Comparison of ENCODE assay signal across 11 cellular contexts in genomic region chr3:155676252-155676981, GRCh38.
DNase-seq lines count a peak whose midpoint lies in the region; ATAC-seq and TF ChIP-seq lines count a peak whose summit lies in the region.
"Had no signal": no experiment of that assay in that cellular context is flagged by ENCODE, and none has a peak within 500 bp of the region (broad histone marks: within the 10 kb centered on the region; RNA-seq: fewer than 3 reads in every experiment).

No MANE protein-coding gene starts in this region.

- H3K36me3 Mint-ChIP-seq in WTC11 = no peaks in the 10 kb centered on the region
- H3K36me3 Mint-ChIP-seq: activated naive CD4-positive, alpha-beta T cell treated with anti-CD3 and anti-CD28 coated beads, Interleukin-2, amount 50 U/mL, for 24 hours had no signal

- POLR2A ChIA-PET in WTC11 (lab: Charles Lee) = no interaction called here

- H3K4me3 Mint-ChIP-seq in WTC11 = no peak overlapping the region
- H3K4me3 Mint-ChIP-seq: activated naive CD4-positive, alpha-beta T cell treated with anti-CD3 and anti-CD28 coated beads, Interleukin-2, amount 50 U/mL, for 24 hours had no signal

- H3K27ac ChIP-seq in GM23248 (peak overlapping the region; percentile 3; the same call in 1 of the 2 replicates), right atrium auricular region (peak overlapping the region in 1 of 2 donors; percentile 36), sigmoid colon (no peak overlapping the region), spleen (no peak overlapping the region)

- CTCF ChIA-PET in WTC11 (lab: Charles Lee) = no interaction called here

- intact Hi-C loops in sigmoid colon (cut with DNase I) (no loop called here), spleen (cut with DNase I; ENCODE audit: low total_unique reads) (no loop called here)

- in situ Hi-C loops in GM23248 (cut with MboI) (no loop called here), KBM-7 (cut with MboI; ENCODE audit: low pct_unique_long_range_greater_than_20kb, low sequenced_read_pairs) (loop anchor here (25.0 kb wide), 1 partner anchor 289 kb away; no protein-coding TSS in a partner anchor)

- H3K4me1 Mint-ChIP-seq in WTC11 = peaks cover 12% of the 10 kb centered on the region
- H3K4me1 Mint-ChIP-seq: activated naive CD4-positive, alpha-beta T cell treated with anti-CD3 and anti-CD28 coated beads, Interleukin-2, amount 50 U/mL, for 24 hours had no signal

- ATAC-seq in WTC11 (peak; percentile 53), GM18870 (IDR thresholded peaks at IDR 0.05; ENCODE audit: unreplicated experiment) (no peak), GM21447 (IDR thresholded peaks at IDR 0.05; ENCODE audit: unreplicated experiment) (no peak)

- no peaks in the 10 kb centered on the region for H3K79me2 ChIP-seq in GM23248 (ENCODE audit: insufficient read depth)

- peak overlapping the region; percentile 66 for H3K4me3 ChIP-seq in GM23248
- H3K4me3 ChIP-seq in right atrium auricular region = peak overlapping the region; percentile 29 to 37
- H3K4me3 ChIP-seq in sigmoid colon = peak overlapping the region in 3 of 4 donors; percentile 18 to 27 (median 25)
- H3K4me3 ChIP-seq in spleen = no peak overlapping the region

- H3K27ac Mint-ChIP-seq in WTC11 = no peak overlapping the region
- H3K27ac Mint-ChIP-seq: activated naive CD4-positive, alpha-beta T cell treated with anti-CD3 and anti-CD28 coated beads, Interleukin-2, amount 50 U/mL, for 24 hours had no signal

- H3K9me2 ChIP-seq in GM23248 (ENCODE audit: insufficient read depth) = no peaks in the 10 kb centered on the region

- no peaks in the 10 kb centered on the region for H3F3A ChIP-seq in GM23248 (ENCODE audit: insufficient read depth)

- H3K4me1 ChIP-seq in GM23248 (ENCODE audit: insufficient read depth) = peaks cover 12% of the 10 kb centered on the region
- H3K4me1 ChIP-seq in right atrium auricular region = no peaks in the 10 kb centered on the region
- peaks cover 0 to 6% (median 0%) of the 10 kb centered on the region in 4 donors for H3K4me1 ChIP-seq in sigmoid colon
- H3K4me1 ChIP-seq in spleen = no peaks in the 10 kb centered on the region

- H3K4me2 ChIP-seq in GM23248 (ENCODE audit: unreplicated experiment) = peak overlapping the region; percentile 87

- H3K9ac ChIP-seq in GM23248 = peak overlapping the region; percentile 37

- H3K27me3 ChIP-seq in GM23248 (replicated peaks; ENCODE audit: insufficient read depth) (no peaks in the 10 kb centered on the region), right atrium auricular region (no peaks in the 10 kb centered on the region), sigmoid colon (no peaks in the 10 kb centered on the region), spleen (replicated peaks in 1 of 7) (no peaks in the 10 kb centered on the region)

- TF ChIP-seq EP300 in sigmoid colon (IDR thresholded peaks at IDR 0.05) = no peak

- WGBS in GM23248 (ENCODE audit: low coverage in 1 of 2, low lambda C conversion rate in 2 of 2, missing lambda C conversion rate in 2 of 2), 2 experiments = 5 to 9% methylated on average over 14 of the region's 14 CpGs
- WGBS in sigmoid colon, 2 donors = 59 to 75% methylated on average over 14 of the region's 14 CpGs
- 63 to 82% (median 74%) methylated on average over 14 of the region's 14 CpGs for WGBS in spleen, 5 donors

- peaks cover 14% of the 10 kb centered on the region for H3K27me3 Mint-ChIP-seq in WTC11 (ENCODE audit: low read depth)

- DNase-seq in GM23248 (peak; percentile 89), WTC11 (ENCODE audit: low spot score) (peak; percentile 16), right atrium auricular region (ENCODE audit: low spot score) (peak; percentile 59), sigmoid colon (no peak), spleen (no peak), KBM-7 (no peak)
- DNase-seq: midbrain, RPMI8226 had no signal

- TF ChIP-seq POLR2A in sigmoid colon (IDR thresholded peaks at IDR 0.05) (no peak), spleen (IDR thresholded peaks at IDR 0.05) (no peak)

- H3K36me3 ChIP-seq in GM23248 (ENCODE audit: low read depth) (no peaks in the 10 kb centered on the region), right atrium auricular region (no peaks in the 10 kb centered on the region), sigmoid colon (no peaks in the 10 kb centered on the region), spleen (no peaks in the 10 kb centered on the region)

- no peak for TF ChIP-seq CTCF in WTC11 (IDR thresholded peaks at IDR 0.05)
- no peak for TF ChIP-seq CTCF in right atrium auricular region (IDR thresholded peaks at IDR 0.05)
- TF ChIP-seq CTCF in sigmoid colon (IDR thresholded peaks at IDR 0.05) = no peak
- no peak for TF ChIP-seq CTCF in spleen (IDR thresholded peaks at IDR 0.05 in 8 of 11, conservative IDR thresholded peaks at IDR 0.05 in 3 of 11)

- H3K9me3 ChIP-seq in GM23248 (ENCODE audit: low read depth) = no peaks in the 10 kb centered on the region
- H3K9me3 ChIP-seq in right atrium auricular region = no peaks in the 10 kb centered on the region
- no peaks in the 10 kb centered on the region for H3K9me3 ChIP-seq in sigmoid colon
- H3K9me3 ChIP-seq in spleen = no peaks in the 10 kb centered on the region

- H2AFZ ChIP-seq in GM23248 = peak overlapping the region; percentile 69

- no peaks in the 10 kb centered on the region for H3K9me3 Mint-ChIP-seq in WTC11
- H3K9me3 Mint-ChIP-seq: activated naive CD4-positive, alpha-beta T cell treated with anti-CD3 and anti-CD28 coated beads, Interleukin-2, amount 50 U/mL, for 24 hours had no signal

- no peaks in the 10 kb centered on the region for H4K20me1 ChIP-seq in GM23248 (ENCODE audit: insufficient read depth)

TF ChIP-seq in WTC11, 78 proteins besides CTCF, POLR2A, EP300 and RAD21:
- TF ChIP-seq ZNF423 (CRISPR knock-in tag; IDR thresholded peaks at IDR 0.05) (no peak), ZNF512 (CRISPR knock-in tag; IDR thresholded peaks at IDR 0.05; ENCODE audit: borderline replicate concordance) (no peak), NFYB (CRISPR knock-in tag; conservative IDR thresholded peaks at IDR 0.05; ENCODE audit: low read depth) (no peak), NFATC4 (CRISPR knock-in tag; IDR thresholded peaks at IDR 0.05) (no peak), ZNF416 (CRISPR knock-in tag; IDR thresholded peaks at IDR 0.05) (no peak), ZNF232 (CRISPR knock-in tag; IDR thresholded peaks at IDR 0.05) (no peak), SP1 (CRISPR knock-in tag; conservative IDR thresholded peaks at IDR 0.05) (no peak), RELA (CRISPR knock-in tag; IDR thresholded peaks at IDR 0.05; ENCODE audit: borderline replicate concordance) (no peak), USF2 (CRISPR knock-in tag; IDR thresholded peaks at IDR 0.05) (no peak)
- TF ChIP-seq, protein P1, sequence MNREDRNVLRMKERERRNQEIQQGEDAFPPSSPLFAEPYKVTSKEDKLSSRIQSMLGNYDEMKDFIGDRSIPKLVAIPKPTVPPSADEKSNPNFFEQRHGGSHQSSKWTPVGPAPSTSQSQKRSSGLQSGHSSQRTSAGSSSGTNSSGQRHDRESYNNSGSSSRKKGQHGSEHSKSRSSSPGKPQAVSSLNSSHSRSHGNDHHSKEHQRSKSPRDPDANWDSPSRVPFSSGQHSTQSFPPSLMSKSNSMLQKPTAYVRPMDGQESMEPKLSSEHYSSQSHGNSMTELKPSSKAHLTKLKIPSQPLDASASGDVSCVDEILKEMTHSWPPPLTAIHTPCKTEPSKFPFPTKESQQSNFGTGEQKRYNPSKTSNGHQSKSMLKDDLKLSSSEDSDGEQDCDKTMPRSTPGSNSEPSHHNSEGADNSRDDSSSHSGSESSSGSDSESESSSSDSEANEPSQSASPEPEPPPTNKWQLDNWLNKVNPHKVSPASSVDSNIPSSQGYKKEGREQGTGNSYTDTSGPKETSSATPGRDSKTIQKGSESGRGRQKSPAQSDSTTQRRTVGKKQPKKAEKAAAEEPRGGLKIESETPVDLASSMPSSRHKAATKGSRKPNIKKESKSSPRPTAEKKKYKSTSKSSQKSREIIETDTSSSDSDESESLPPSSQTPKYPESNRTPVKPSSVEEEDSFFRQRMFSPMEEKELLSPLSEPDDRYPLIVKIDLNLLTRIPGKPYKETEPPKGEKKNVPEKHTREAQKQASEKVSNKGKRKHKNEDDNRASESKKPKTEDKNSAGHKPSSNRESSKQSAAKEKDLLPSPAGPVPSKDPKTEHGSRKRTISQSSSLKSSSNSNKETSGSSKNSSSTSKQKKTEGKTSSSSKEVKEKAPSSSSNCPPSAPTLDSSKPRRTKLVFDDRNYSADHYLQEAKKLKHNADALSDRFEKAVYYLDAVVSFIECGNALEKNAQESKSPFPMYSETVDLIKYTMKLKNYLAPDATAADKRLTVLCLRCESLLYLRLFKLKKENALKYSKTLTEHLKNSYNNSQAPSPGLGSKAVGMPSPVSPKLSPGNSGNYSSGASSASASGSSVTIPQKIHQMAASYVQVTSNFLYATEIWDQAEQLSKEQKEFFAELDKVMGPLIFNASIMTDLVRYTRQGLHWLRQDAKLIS (CRISPR knock-in tag; IDR thresholded peaks at IDR 0.05; ENCODE audit: borderline replicate concordance) = no peak

Comparison
In these comparisons a context has a peak if more than half of its experiments do, and no peak if none do; other contexts are left out.
1. DNase-seq: peak in GM23248 (single experiment), WTC11 (single experiment) and right atrium auricular region (single experiment); none in sigmoid colon (single experiment), spleen (single experiment) and KBM-7 (single experiment).
2. H3K4me3 ChIP-seq: peak in GM23248 (single experiment), right atrium auricular region (2 of 2) and sigmoid colon (3 of 4); none in spleen (0 of 8).